In the genomic region with DNA sequence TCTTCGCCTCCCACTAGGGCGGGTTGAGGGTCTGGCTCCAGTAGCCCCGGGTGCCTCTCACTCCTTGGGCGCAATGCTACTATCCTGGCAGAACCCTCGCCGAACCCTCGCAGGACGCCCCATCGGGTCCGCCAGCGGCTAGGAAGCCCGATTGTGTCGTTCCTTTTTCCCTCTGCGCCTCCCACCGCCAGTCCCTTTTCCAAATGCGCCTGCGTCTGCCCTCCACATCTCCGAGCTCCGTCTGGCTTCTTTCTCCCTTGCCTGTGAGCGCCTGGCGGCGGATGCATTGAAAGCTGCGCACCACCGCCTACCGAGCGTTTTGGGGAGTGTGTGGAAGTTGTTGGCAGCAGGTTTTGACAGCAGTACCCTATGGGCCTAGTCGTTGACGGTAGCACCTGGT, we compare ENCODE assay signal across 10 cellular contexts. TPM values are rescaled to one million over a fixed set of nuclear protein-coding genes. Genes with fewer than 3 reads are reported as not detected.
A peak's percentile ranks its signal among the peaks of the same experiment; 100 is the strongest.
DNase-seq lines count a peak whose midpoint lies in the region; ATAC-seq, FAIRE-seq and TF ChIP-seq lines count a peak whose summit lies in the region.
"Had no signal": no experiment of that assay in that cellular context is flagged by ENCODE, and none has a peak within 500 bp of the region (broad histone marks: within the 10 kb centered on the region; RNA-seq: fewer than 3 reads in every experiment).

No MANE protein-coding gene starts in this region.

- H3K4me1 ChIP-seq in HUES48 (ENCODE audit: control insufficient read depth, insufficient read depth, low read length) (peaks cover 7% of the 10 kb centered on the region; the same call in 1 of the 2 replicates), keratinocyte (ENCODE audit: control insufficient read depth, extremely low read depth, insufficient read depth, low read length) (peaks cover 2% of the 10 kb centered on the region), spleen (no peaks in the 10 kb centered on the region)

- TF ChIP-seq CTCF in keratinocyte (optimal IDR thresholded peaks at IDR 0.05 in 1 of 3, IDR thresholded peaks at IDR 0.05 in 1 of 3, conservative IDR thresholded peaks at IDR 0.05 in 1 of 3; ENCODE audit: extremely low read depth in 1 of 3, insufficient read depth in 2 of 3, low read length in 3 of 3): peak; percentile 53 to 58 (median 54)
- peak in 4 of 11 experiments; percentile 14 to 30 (median 24) for TF ChIP-seq CTCF in spleen (IDR thresholded peaks at IDR 0.05 in 8 of 11, conservative IDR thresholded peaks at IDR 0.05 in 3 of 11)

- 46 to 70% (median 55%) methylated on average over 28 of the region's 28 CpGs for WGBS in spleen, 5 donors

- no peak for ATAC-seq in HG02981 (IDR thresholded peaks at IDR 0.05; ENCODE audit: unreplicated experiment)
- ATAC-seq: activated naive CD4-positive, alpha-beta T cell treated with anti-CD3 and anti-CD28 coated beads, Interleukin-2, amount 50 U/mL, for 72 hours had no signal

- H3K4me2 ChIP-seq in keratinocyte (ENCODE audit: control insufficient read depth, extremely low read depth, insufficient read depth, low read depth, low read length): peak overlapping the region; percentile 80

- no peaks in the 10 kb centered on the region for H3K36me3 ChIP-seq in HUES48 (ENCODE audit: control insufficient read depth, insufficient read depth, low read length)
- no peaks in the 10 kb centered on the region for H3K36me3 ChIP-seq in keratinocyte (ENCODE audit: control insufficient read depth in 2 of 2, extremely low read depth in 1 of 2, insufficient read depth in 2 of 2, low read length in 2 of 2)
- H3K36me3 ChIP-seq in spleen: peaks cover 0 to 5% (median 0%) of the 10 kb centered on the region in 6 donors

- FAIRE-seq in keratinocyte (lab: Jason Lieb, UNC): no peak

- H3K9me1 ChIP-seq in keratinocyte (ENCODE audit: control insufficient read depth, extremely low read depth, insufficient read depth, low read length): no peaks in the 10 kb centered on the region

- no peak for TF ChIP-seq POLR2A in spleen (IDR thresholded peaks at IDR 0.05)

- dilution Hi-C loops in keratinocyte (cut with MboI; ENCODE audit: extremely low pct_ligation_motif_present, low sequenced_read_pairs): no loop called here

- H3K79me2 ChIP-seq in keratinocyte (ENCODE audit: control insufficient read depth, insufficient read depth, low read length): no peaks in the 10 kb centered on the region

- peak overlapping the region; percentile 69 for H2AFZ ChIP-seq in keratinocyte (ENCODE audit: control insufficient read depth, low read length)

- in situ Hi-C loops in KBM-7 (cut with MboI; ENCODE audit: low pct_unique_long_range_greater_than_20kb, low sequenced_read_pairs): no loop called here

- no peaks in the 10 kb centered on the region for H4K20me1 ChIP-seq in keratinocyte (ENCODE audit: control insufficient read depth, extremely low read depth, insufficient read depth, low read length)

- peaks cover 49% of the 10 kb centered on the region for H3K27me3 ChIP-seq in HUES48 (ENCODE audit: control insufficient read depth, insufficient read depth, low read length)
- H3K27me3 ChIP-seq in keratinocyte (ENCODE audit: control insufficient read depth, extremely low read depth, insufficient read depth, low read length): no peaks in the 10 kb centered on the region
- peaks cover 0 to 37% (median 0%) of the 10 kb centered on the region in 7 donors for H3K27me3 ChIP-seq in spleen (replicated peaks in 1 of 7)

- intact Hi-C loops in spleen (cut with DNase I; ENCODE audit: low total_unique reads): no loop called here

- DNase-seq in dedifferentiated amniotic fluid mesenchymal stem cell (ENCODE audit: extremely low spot score) (peak; percentile 63), keratinocyte (ENCODE audit: low read depth, low spot score) (no peak), spleen (peak; percentile 71), hippocampal formation (lab: John Stamatoyannopoulos, UW) (no peak), KBM-7 (no peak), occipital lobe (lab: John Stamatoyannopoulos, UW) (no peak)

- H3K4me3 ChIP-seq in HUES48 (ENCODE audit: low read depth, low read length): peak overlapping the region; percentile 57
- peak overlapping the region; percentile 22 to 68 (median 37) for H3K4me3 ChIP-seq in keratinocyte (ENCODE audit: control insufficient read depth in 2 of 3, extremely low read depth in 1 of 3, insufficient read depth in 2 of 3, low read depth in 1 of 3, low read length in 3 of 3)
- H3K4me3 ChIP-seq in spleen: peak overlapping the region in 4 of 8 donors; percentile 4 to 42 (median 25)

- H3K9ac ChIP-seq in HUES48 (ENCODE audit: low read depth, low read length) (no peak overlapping the region), keratinocyte (ENCODE audit: control insufficient read depth, extremely low read depth, insufficient read depth, low read length) (no peak overlapping the region)

- H3K27ac ChIP-seq in HUES48 (ENCODE audit: low read depth, low read length) (no peak overlapping the region), keratinocyte (ENCODE audit: control insufficient read depth, insufficient read depth, low read length) (no peak overlapping the region), spleen (no peak overlapping the region)

- H3K9me3 ChIP-seq in HUES48 (ENCODE audit: control insufficient read depth, insufficient read depth, low read length) (no peaks in the 10 kb centered on the region), keratinocyte (ENCODE audit: control insufficient read depth, low read depth, low read length) (no peaks in the 10 kb centered on the region), spleen (peaks cover 0 to 9% (median 0%) of the 10 kb centered on the region in 8 donors)

RNA-seq across cellular contexts. Expression of gene DIRAS3, which starts 1.0 kb away (rescaled TPM):
- 0.14 to 0.23 TPM (median 0.20 TPM) in 3 replicates for polyA plus RNA-seq in keratinocyte
- not detected for polyA plus RNA-seq in keratinocyte (2011; ENCODE audit: low read depth)
- polyA plus RNA-seq in keratinocyte (2011; cell fraction: cytosol; rRNA removed): 0.10 and 0.13 TPM in 2 replicates
- 0.29 and 0.57 TPM in 2 replicates for polyA plus RNA-seq in keratinocyte (2011; cell fraction: nucleus; rRNA removed)
- 0.07 and 0.21 TPM in 2 replicates for polyA plus RNA-seq in keratinocyte (2012; ENCODE audit: low replicate concordance)
- 0.32 to 0.53 TPM in 2 of 3 replicates, not detected in the other for polyA minus RNA-seq in keratinocyte
- not detected for polyA minus RNA-seq in keratinocyte (2011; cell fraction: cytosol; rRNA and poly(A)+ RNA removed)
- polyA minus RNA-seq in keratinocyte (2011; cell fraction: nucleus; rRNA and poly(A)+ RNA removed): 0.32 TPM in 1 of 2 replicates, not detected in the other
- 1 to 10 TPM in 6 of 7 donors, under 1 TPM in 1; 0.92 to 2.0 (median 1.4) TPM for total RNA-seq in spleen
- 1 to 10 TPM; 1.0 to 3.0 (median 1.9) TPM for polyA plus RNA-seq in spleen
- 0.94 TPM for total RNA-seq in occipital lobe
- total RNA-seq: activated naive CD4-positive, alpha-beta T cell treated with anti-CD3 and anti-CD28 coated beads, Interleukin-2, amount 50 U/mL, for 72 hours; NCI-H460 had no signal

Comparison
In these comparisons a context has a peak if more than half of its experiments do, and no peak if none do; other contexts are left out.
1. DNase-seq: peak in dedifferentiated amniotic fluid mesenchymal stem cell (single experiment) and spleen (single experiment); none in keratinocyte (single experiment), hippocampal formation (0 of 2), KBM-7 (single experiment) and occipital lobe (single experiment).